Comparison of ENCODE assay signal across 21 cellular contexts in the genomic region with DNA sequence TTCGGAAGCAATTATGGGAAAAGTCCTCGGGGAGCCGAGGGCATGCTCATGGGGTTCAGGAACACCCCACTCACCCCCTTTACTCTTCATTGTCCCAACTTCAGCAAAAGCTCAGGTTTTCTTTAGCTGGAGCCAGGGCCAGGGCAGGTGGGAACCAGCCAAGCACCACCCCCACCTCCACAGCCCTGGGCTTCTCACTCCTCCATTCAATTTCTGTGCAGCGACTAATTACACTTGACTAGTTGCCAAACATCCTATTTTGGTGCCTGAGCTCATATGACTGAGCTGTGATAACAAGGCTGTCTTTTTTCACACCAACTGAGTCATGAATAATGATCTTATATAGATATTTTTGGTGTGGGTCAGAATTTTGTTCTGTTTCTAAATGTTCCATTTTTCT.
A peak's percentile ranks its signal among the peaks of the same experiment; 100 is the strongest.
DNase-seq lines count a peak whose midpoint lies in the region; ATAC-seq and TF ChIP-seq lines count a peak whose summit lies in the region.
"Had no signal": no experiment of that assay in that cellular context is flagged by ENCODE, and none has a peak within 500 bp of the region (broad histone marks: within the 10 kb centered on the region; RNA-seq: fewer than 3 reads in every experiment).

No MANE protein-coding gene starts in this region.

- TF ChIP-seq CTCF in coronary artery (IDR thresholded peaks at IDR 0.05) (no peak), thyroid gland (IDR thresholded peaks at IDR 0.05) (no peak)

- no peaks in the 10 kb centered on the region for H3K36me3 ChIP-seq in thyroid gland
- H3K36me3 ChIP-seq: adrenal gland, left lung had no signal

- no peak overlapping the region for H3K4me3 ChIP-seq in coronary artery
- H3K4me3 ChIP-seq in thyroid gland (replicated peaks in 1 of 3) = no peak overlapping the region
- H3K4me3 ChIP-seq: adrenal gland, left lung, mucosa of descending colon had no signal

- intact Hi-C loops in left ventricle myocardium superior (cut with micrococcal nuclease) (no loop called here), Right ventricle myocardium inferior (cut with DNase I) (no loop called here), thyroid gland (cut with DNase I) (no loop called here)

- no peak for TF ChIP-seq POLR2A in thyroid gland (IDR thresholded peaks at IDR 0.05)

- WGBS in thyroid gland, 2 donors = 77 to 80% methylated on average over 4 of the region's 4 CpGs

- ATAC-seq in left ventricle myocardium superior = peak; percentile 81
- no peak for ATAC-seq in Right ventricle myocardium inferior
- ATAC-seq: esophagus mucosa, left lung, mucosa of descending colon, T-cell had no signal

- H3K4me1 ChIP-seq in thyroid gland = no peaks in the 10 kb centered on the region
- H3K4me1 ChIP-seq: adrenal gland, left lung had no signal

- H3K27ac ChIP-seq in coronary artery = no peak overlapping the region
- no peak overlapping the region for H3K27ac ChIP-seq in thyroid gland
- H3K27ac ChIP-seq: adrenal gland, left lung had no signal

- H3K27me3 ChIP-seq in thyroid gland = no peaks in the 10 kb centered on the region
- H3K27me3 ChIP-seq: adrenal gland had no signal

- H3K9me3 ChIP-seq in thyroid gland = no peaks in the 10 kb centered on the region

- DNase-seq in left ventricle myocardium superior (no peak), Right ventricle myocardium inferior (ENCODE audit: missing footprints) (no peak), NCI-H345 (lab: John Stamatoyannopoulos, UW) (peak; percentile 92), globus pallidus (ENCODE audit: low spot score) (peak; percentile 37), cerebellar nuclear complex (lab: John Stamatoyannopoulos, UW) (no peak), coronary artery (ENCODE audit: low spot score) (no peak), NCI-H82 (lab: John Stamatoyannopoulos, UW) (no peak), thyroid gland (no peak)
- DNase-seq: ACHN; activated CD4-positive, alpha-beta T cell treated with anti-CD3 and anti-CD28 coated beads for 48 hours; activated CD8-positive, alpha-beta memory T cell treated with anti-CD3 and anti-CD28 coated beads, Interleukin-2, amount 50 U/mL, for 4 hours; activated gamma-delta T cell; adrenal gland; DND-41; left lung; mucosa of descending colon; NCI-H524 treated with DMSO at 0.1 percent for 48 hours; SIG-M5; stimulated activated CD4-positive, alpha-beta T cell treated with anti-CD3 and anti-CD28 coated beads, Interleukin-12 subunit alpha, Interleukin-12 subunit beta, amount 100 ng/mL, for 4 hours; T-cell had no signal

Comparison
In these comparisons a context has a peak if more than half of its experiments do, and no peak if none do; other contexts are left out.
1. DNase-seq: peak in NCI-H345 (single experiment) and globus pallidus (single experiment); none in left ventricle myocardium superior (single experiment), Right ventricle myocardium inferior (single experiment), cerebellar nuclear complex (0 of 2), coronary artery (single experiment), NCI-H82 (single experiment) and thyroid gland (0 of 2).